1 cellular context compared by ENCODE assay signal in the genomic region with DNA sequence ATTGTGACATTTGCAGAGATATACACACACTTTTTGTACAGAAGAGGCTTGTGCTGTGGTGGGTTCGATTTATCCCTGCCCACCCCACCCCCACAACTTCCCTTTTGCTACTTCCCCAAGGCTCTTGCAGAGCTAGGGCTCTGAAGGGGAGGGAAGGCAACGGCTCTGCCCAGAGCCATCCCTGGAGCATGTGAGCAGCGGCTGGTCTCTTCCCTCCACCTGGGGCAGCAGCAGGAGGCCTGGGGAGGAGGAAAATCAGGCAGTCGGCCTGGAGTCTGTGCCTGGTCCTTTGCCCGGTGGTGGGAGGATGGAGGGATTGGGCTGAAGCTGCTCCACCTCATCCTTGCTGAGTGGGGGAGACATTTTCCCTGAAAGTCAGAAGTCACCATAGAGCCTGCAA.
TF ChIP-seq lines count a peak whose summit lies in the region.

No MANE protein-coding gene starts in this region.

TF ChIP-seq in H1, 55 proteins besides CTCF, POLR2A, EP300 and RAD21:
- TF ChIP-seq, protein P1, sequence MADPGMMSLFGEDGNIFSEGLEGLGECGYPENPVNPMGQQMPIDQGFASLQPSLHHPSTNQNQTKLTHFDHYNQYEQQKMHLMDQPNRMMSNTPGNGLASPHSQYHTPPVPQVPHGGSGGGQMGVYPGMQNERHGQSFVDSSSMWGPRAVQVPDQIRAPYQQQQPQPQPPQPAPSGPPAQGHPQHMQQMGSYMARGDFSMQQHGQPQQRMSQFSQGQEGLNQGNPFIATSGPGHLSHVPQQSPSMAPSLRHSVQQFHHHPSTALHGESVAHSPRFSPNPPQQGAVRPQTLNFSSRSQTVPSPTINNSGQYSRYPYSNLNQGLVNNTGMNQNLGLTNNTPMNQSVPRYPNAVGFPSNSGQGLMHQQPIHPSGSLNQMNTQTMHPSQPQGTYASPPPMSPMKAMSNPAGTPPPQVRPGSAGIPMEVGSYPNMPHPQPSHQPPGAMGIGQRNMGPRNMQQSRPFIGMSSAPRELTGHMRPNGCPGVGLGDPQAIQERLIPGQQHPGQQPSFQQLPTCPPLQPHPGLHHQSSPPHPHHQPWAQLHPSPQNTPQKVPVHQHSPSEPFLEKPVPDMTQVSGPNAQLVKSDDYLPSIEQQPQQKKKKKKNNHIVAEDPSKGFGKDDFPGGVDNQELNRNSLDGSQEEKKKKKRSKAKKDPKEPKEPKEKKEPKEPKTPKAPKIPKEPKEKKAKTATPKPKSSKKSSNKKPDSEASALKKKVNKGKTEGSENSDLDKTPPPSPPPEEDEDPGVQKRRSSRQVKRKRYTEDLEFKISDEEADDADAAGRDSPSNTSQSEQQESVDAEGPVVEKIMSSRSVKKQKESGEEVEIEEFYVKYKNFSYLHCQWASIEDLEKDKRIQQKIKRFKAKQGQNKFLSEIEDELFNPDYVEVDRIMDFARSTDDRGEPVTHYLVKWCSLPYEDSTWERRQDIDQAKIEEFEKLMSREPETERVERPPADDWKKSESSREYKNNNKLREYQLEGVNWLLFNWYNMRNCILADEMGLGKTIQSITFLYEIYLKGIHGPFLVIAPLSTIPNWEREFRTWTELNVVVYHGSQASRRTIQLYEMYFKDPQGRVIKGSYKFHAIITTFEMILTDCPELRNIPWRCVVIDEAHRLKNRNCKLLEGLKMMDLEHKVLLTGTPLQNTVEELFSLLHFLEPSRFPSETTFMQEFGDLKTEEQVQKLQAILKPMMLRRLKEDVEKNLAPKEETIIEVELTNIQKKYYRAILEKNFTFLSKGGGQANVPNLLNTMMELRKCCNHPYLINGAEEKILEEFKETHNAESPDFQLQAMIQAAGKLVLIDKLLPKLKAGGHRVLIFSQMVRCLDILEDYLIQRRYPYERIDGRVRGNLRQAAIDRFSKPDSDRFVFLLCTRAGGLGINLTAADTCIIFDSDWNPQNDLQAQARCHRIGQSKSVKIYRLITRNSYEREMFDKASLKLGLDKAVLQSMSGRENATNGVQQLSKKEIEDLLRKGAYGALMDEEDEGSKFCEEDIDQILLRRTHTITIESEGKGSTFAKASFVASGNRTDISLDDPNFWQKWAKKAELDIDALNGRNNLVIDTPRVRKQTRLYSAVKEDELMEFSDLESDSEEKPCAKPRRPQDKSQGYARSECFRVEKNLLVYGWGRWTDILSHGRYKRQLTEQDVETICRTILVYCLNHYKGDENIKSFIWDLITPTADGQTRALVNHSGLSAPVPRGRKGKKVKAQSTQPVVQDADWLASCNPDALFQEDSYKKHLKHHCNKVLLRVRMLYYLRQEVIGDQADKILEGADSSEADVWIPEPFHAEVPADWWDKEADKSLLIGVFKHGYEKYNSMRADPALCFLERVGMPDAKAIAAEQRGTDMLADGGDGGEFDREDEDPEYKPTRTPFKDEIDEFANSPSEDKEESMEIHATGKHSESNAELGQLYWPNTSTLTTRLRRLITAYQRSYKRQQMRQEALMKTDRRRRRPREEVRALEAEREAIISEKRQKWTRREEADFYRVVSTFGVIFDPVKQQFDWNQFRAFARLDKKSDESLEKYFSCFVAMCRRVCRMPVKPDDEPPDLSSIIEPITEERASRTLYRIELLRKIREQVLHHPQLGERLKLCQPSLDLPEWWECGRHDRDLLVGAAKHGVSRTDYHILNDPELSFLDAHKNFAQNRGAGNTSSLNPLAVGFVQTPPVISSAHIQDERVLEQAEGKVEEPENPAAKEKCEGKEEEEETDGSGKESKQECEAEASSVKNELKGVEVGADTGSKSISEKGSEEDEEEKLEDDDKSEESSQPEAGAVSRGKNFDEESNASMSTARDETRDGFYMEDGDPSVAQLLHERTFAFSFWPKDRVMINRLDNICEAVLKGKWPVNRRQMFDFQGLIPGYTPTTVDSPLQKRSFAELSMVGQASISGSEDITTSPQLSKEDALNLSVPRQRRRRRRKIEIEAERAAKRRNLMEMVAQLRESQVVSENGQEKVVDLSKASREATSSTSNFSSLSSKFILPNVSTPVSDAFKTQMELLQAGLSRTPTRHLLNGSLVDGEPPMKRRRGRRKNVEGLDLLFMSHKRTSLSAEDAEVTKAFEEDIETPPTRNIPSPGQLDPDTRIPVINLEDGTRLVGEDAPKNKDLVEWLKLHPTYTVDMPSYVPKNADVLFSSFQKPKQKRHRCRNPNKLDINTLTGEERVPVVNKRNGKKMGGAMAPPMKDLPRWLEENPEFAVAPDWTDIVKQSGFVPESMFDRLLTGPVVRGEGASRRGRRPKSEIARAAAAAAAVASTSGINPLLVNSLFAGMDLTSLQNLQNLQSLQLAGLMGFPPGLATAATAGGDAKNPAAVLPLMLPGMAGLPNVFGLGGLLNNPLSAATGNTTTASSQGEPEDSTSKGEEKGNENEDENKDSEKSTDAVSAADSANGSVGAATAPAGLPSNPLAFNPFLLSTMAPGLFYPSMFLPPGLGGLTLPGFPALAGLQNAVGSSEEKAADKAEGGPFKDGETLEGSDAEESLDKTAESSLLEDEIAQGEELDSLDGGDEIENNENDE (IDR thresholded peaks at IDR 0.05; ENCODE audit: insufficient replicate concordance, low read length): no peak
- TF ChIP-seq TEAD4 (IDR thresholded peaks at IDR 0.05; ENCODE audit: low read depth, low read length): no peak
- TF ChIP-seq, protein P2, sequence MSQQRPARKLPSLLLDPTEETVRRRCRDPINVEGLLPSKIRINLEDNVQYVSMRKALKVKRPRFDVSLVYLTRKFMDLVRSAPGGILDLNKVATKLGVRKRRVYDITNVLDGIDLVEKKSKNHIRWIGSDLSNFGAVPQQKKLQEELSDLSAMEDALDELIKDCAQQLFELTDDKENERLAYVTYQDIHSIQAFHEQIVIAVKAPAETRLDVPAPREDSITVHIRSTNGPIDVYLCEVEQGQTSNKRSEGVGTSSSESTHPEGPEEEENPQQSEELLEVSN (IDR thresholded peaks at IDR 0.05): peak; percentile 44; the same call in 1 of the 2 replicates
